19 cellular contexts compared by ENCODE assay signal in the genomic region with DNA sequence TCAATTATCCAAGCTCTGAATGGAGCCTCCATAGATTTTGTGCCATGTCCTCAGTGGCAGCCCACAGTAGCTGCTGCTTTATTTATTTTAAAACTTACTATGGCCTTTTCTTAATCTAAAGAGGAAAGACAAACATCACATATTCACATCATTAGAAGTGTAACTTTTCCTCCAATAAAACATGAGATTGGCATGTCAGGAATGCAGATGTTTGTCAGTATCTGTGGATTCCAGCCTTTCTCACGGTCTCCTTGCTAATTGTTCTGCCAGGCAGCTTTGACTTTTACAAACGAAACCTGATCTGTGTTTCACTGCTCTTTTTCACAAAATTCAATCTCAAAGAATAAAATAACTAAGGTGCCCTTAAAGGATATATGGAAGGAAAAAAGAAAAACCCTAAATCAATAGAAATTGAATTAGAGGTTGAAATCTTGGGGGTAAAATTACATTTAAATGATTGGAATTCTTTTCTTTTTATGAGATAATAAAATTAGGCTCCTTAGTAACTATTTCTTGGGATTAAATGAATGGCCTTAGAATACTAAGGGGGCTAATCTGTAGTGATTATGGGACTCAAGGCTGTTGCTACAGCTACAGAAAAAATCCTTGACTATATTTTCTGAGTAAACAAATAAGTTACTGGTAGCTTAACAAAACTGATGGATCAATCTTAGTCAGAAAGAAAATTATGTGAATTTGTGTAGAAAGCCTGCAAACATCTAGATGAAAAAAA.
DNase-seq lines count a peak whose midpoint lies in the region; ATAC-seq and TF ChIP-seq lines count a peak whose summit lies in the region.
"Had no signal": no experiment of that assay in that cellular context is flagged by ENCODE, and none has a peak within 500 bp of the region (broad histone marks: within the 10 kb centered on the region; RNA-seq: fewer than 3 reads in every experiment).

No MANE protein-coding gene starts in this region.

- peak overlapping the region; percentile 68 to 99 (median 95); a peak in 6 of 7 replicates for H3K27ac Mint-ChIP-seq in H9
- peak overlapping the region; percentile 97 for H3K27ac Mint-ChIP-seq in WTC11
- no peak overlapping the region for H3K27ac Mint-ChIP-seq in activated CD8-positive, alpha-beta T cell treated with anti-CD3 and anti-CD28 coated beads, Interleukin-2, amount 10 ng/mL, durations not matched to agents 7 days and 5 days
- H3K27ac Mint-ChIP-seq: activated B cell treated with CpG ODN at 0.5 μM for 24 hours had no signal

- H3K23ac ChIP-seq in H9 (ENCODE audit: insufficient read length, low read depth, low read length), result no peak overlapping the region

- H3F3A ChIP-seq in SK-N-SH (replicated peaks; ENCODE audit: insufficient read depth), result no peaks in the 10 kb centered on the region

- no peak overlapping the region for H2BK20ac ChIP-seq in H9 (ENCODE audit: low read depth, low read length, poor library complexity, severe bottlenecking)

- CTCF ChIA-PET in WTC11 (lab: Charles Lee), result no interaction called here
- CTCF ChIA-PET in SK-N-SH (lab: Yijun Ruan, JAX), result no interaction called here
- CTCF ChIA-PET in activated CD8-positive, alpha-beta T cell treated with anti-CD3 and anti-CD28 coated beads, Interleukin-2, amount 10 ng/mL, durations not matched to agents 7 days and 5 days (lab: Charles Lee), result no interaction called here

- H3K79me1 ChIP-seq in H9 (ENCODE audit: insufficient read depth, low read depth, low read length, poor library complexity, severe bottlenecking), result no peaks in the 10 kb centered on the region

- H3K4ac ChIP-seq in H9 (ENCODE audit: low read depth, low read length), result no peak overlapping the region

- no peak for TF ChIP-seq EP300 in SK-N-SH (IDR thresholded peaks at IDR 0.05; ENCODE audit: borderline replicate concordance in 1 of 2, low read depth in 1 of 2, low read length in 1 of 2)

- no peak overlapping the region for H3K56ac ChIP-seq in H9 (ENCODE audit: insufficient read length, low read depth, low read length)

- no CpG with 5 or more reads among the region's 2 CpGs for WGBS in H9 (ENCODE audit: extremely low coverage, insufficient read length, low lambda C conversion rate)
- WGBS in SK-N-SH (ENCODE audit: low lambda C conversion rate), result 11% methylated on average over 2 of the region's 2 CpGs

- H3T11ph ChIP-seq in H9 (ENCODE audit: low read length), result no peak overlapping the region

- H3K4me1 ChIP-seq in H9 (ENCODE audit: insufficient read depth, low read length) (peaks cover 10% of the 10 kb centered on the region), SK-N-SH (ENCODE audit: control insufficient read depth in 1 of 2, insufficient read depth in 2 of 2, low read depth in 1 of 2, low read length in 1 of 2) (no peaks in the 10 kb centered on the region)
- H3K4me1 ChIP-seq: tibial artery had no signal

- POLR2A ChIA-PET in WTC11 (lab: Charles Lee) (no interaction called here), SK-N-SH (lab: Yijun Ruan, JAX) (no interaction called here)
- POLR2A ChIA-PET in activated CD8-positive, alpha-beta T cell treated with anti-CD3 and anti-CD28 coated beads, Interleukin-2, amount 10 ng/mL, durations not matched to agents 7 days and 5 days (lab: Charles Lee), result no interaction called here

- no peaks in the 10 kb centered on the region for H3K27me3 ChIP-seq in H9 (ENCODE audit: insufficient read depth, low read length)
- no peaks in the 10 kb centered on the region; the same call in 1 of the 2 replicates for H3K27me3 ChIP-seq in SK-N-SH (ENCODE audit: insufficient read depth)
- H3K27me3 ChIP-seq: ovary, tibial artery had no signal

- no peak overlapping the region for H2BK12ac ChIP-seq in H9 (ENCODE audit: insufficient read length, low read depth, low read length)

- H3K36me3 ChIP-seq in SK-N-SH (replicated peaks in 1 of 2; ENCODE audit: control insufficient read depth in 1 of 2, insufficient read depth in 2 of 2, low read length in 1 of 2), result no peaks in the 10 kb centered on the region
- H3K36me3 ChIP-seq: ovary, tibial artery had no signal

- H2AFZ ChIP-seq in H9 (ENCODE audit: low read length) (no peak overlapping the region), SK-N-SH (ENCODE audit: low read depth) (no peak overlapping the region)

- no peak overlapping the region for H3K4me3 ChIP-seq in SK-N-SH (ENCODE audit: low read depth in 2 of 2, low read length in 1 of 2)
- H3K4me3 ChIP-seq: ovary, tibial artery had no signal

- no peaks in the 10 kb centered on the region for H3K9me2 ChIP-seq in SK-N-SH

- H3K4me3 Mint-ChIP-seq in H9, result no peak overlapping the region; a peak in 1 of 5 replicates
- no peak overlapping the region for H3K4me3 Mint-ChIP-seq in WTC11
- no peak overlapping the region for H3K4me3 Mint-ChIP-seq in activated CD8-positive, alpha-beta T cell treated with anti-CD3 and anti-CD28 coated beads, Interleukin-2, amount 10 ng/mL, durations not matched to agents 7 days and 5 days
- H3K4me3 Mint-ChIP-seq: activated B cell treated with CpG ODN at 0.5 μM for 24 hours; central memory CD8-positive, alpha-beta T cell had no signal

- H3K9me3 ChIP-seq in H9 (ENCODE audit: control insufficient read depth, low read depth, low read length), result no peaks in the 10 kb centered on the region
- H3K9me3 ChIP-seq in SK-N-SH, result no peaks in the 10 kb centered on the region
- H3K9me3 ChIP-seq: ovary, tibial artery had no signal

- H3K9me3 Mint-ChIP-seq in H9 (peaks cover 0 to 2% of the 10 kb centered on the region in 2 experiments; a peak in 2 of 5 replicates), WTC11 (peaks cover 9% of the 10 kb centered on the region)
- no peaks in the 10 kb centered on the region for H3K9me3 Mint-ChIP-seq in activated CD8-positive, alpha-beta T cell treated with anti-CD3 and anti-CD28 coated beads, Interleukin-2, amount 10 ng/mL, durations not matched to agents 7 days and 5 days (ENCODE audit: insufficient read depth)
- H3K9me3 Mint-ChIP-seq: central memory CD8-positive, alpha-beta T cell had no signal

- H3K79me2 ChIP-seq in H9 (ENCODE audit: insufficient read depth, low read length) (no peaks in the 10 kb centered on the region), SK-N-SH (ENCODE audit: insufficient read depth) (no peaks in the 10 kb centered on the region)

- no peaks in the 10 kb centered on the region for H4K20me1 ChIP-seq in H9 (ENCODE audit: control insufficient read depth, insufficient read depth, insufficient read length)
- no peaks in the 10 kb centered on the region for H4K20me1 ChIP-seq in SK-N-SH (ENCODE audit: insufficient read depth)

- peak overlapping the region; percentile 27 for H3K4me2 ChIP-seq in H9 (ENCODE audit: insufficient read depth, insufficient read length, low read length)
- no peak overlapping the region for H3K4me2 ChIP-seq in SK-N-SH

- no peaks in the 10 kb centered on the region for H3K23me2 ChIP-seq in H9 (ENCODE audit: insufficient read length, low read depth, low read length, poor library complexity, severe bottlenecking)

- H3K27me3 Mint-ChIP-seq in H9 (ENCODE audit: low read depth) (no peaks in the 10 kb centered on the region), WTC11 (ENCODE audit: low read depth) (peaks cover 13% of the 10 kb centered on the region)
- H3K27me3 Mint-ChIP-seq in activated CD8-positive, alpha-beta T cell treated with anti-CD3 and anti-CD28 coated beads, Interleukin-2, amount 10 ng/mL, durations not matched to agents 7 days and 5 days (ENCODE audit: low read depth), result no peaks in the 10 kb centered on the region
- H3K27me3 Mint-ChIP-seq: activated B cell treated with CpG ODN at 0.5 μM for 24 hours; central memory CD8-positive, alpha-beta T cell had no signal

- DNase-seq in A172 (ENCODE audit: low spot score), result peak; percentile 1
- DNase-seq in H9, result no peak
- DNase-seq in WTC11 (ENCODE audit: low spot score), result no peak
- peak; percentile 11 for DNase-seq in iPS-NIHi11 (ENCODE audit: low spot score)
- no peak for DNase-seq in SK-N-SH
- DNase-seq in activated CD8-positive, alpha-beta T cell treated with anti-CD3 and anti-CD28 coated beads, Interleukin-2, amount 10 ng/mL, durations not matched to agents 7 days and 5 days, result no peak
- DNase-seq: ACHN; activated B cell treated with CpG ODN at 0.5 μM for 24 hours; activated CD8-positive, alpha-beta memory T cell treated with anti-CD3 and anti-CD28 coated beads, Interleukin-2, amount 50 U/mL, for 4 hours; activated naive CD4-positive, alpha-beta T cell treated with anti-CD3 and anti-CD28 coated beads, Interleukin-2, amount 50 U/mL, for 16 hours; KG1; midbrain; NCI-H187; ovary; stimulated activated CD4-positive, alpha-beta T cell treated with anti-CD3 and anti-CD28 coated beads, Interleukin-12 subunit alpha, Interleukin-12 subunit beta, amount 100 ng/mL, for 4 hours; tibial artery had no signal

- H3K27ac ChIP-seq in H9 (ENCODE audit: insufficient read length, low read depth, low read length), result peak overlapping the region; percentile 67
- no peak overlapping the region for H3K27ac ChIP-seq in SK-N-SH (ENCODE audit: low read depth in 2 of 2, low read length in 1 of 2)
- H3K27ac ChIP-seq: ovary, tibial artery had no signal

- H3K18ac ChIP-seq in H9 (ENCODE audit: insufficient read length, low read depth, low read length), result peak overlapping the region; percentile 20

- H4K5ac ChIP-seq in H9 (ENCODE audit: insufficient read length, low read depth, low read length), result no peak overlapping the region

- ATAC-seq in WTC11, result peak; percentile 75
- ATAC-seq in GM19324 (IDR thresholded peaks at IDR 0.05; ENCODE audit: low FRiP score, unreplicated experiment), result no peak
- ATAC-seq in activated CD8-positive, alpha-beta T cell treated with anti-CD3 and anti-CD28 coated beads, Interleukin-2, amount 10 ng/mL, durations not matched to agents 7 days and 5 days, result no peak
- no peak for ATAC-seq in GM19467 (IDR thresholded peaks at IDR 0.05; ENCODE audit: unreplicated experiment)

- TF ChIP-seq RAD21 in SK-N-SH (IDR thresholded peaks at IDR 0.05; ENCODE audit: low read length), result no peak

- no peak overlapping the region for H3K14ac ChIP-seq in H9 (ENCODE audit: insufficient read depth, low read length)

- no peak overlapping the region for H4K8ac ChIP-seq in H9 (replicated peaks; ENCODE audit: insufficient read length, low read depth, low read length)

- no peak for TF ChIP-seq CTCF in H9 (conservative IDR thresholded peaks at IDR 0.05)
- no peak for TF ChIP-seq CTCF in WTC11 (IDR thresholded peaks at IDR 0.05)
- no peak for TF ChIP-seq CTCF in SK-N-SH (IDR thresholded peaks at IDR 0.05)

- no peak overlapping the region for H2AK5ac ChIP-seq in H9 (ENCODE audit: insufficient read length, low read length)

- H2BK120ac ChIP-seq in H9 (ENCODE audit: low read depth, low read length, poor library complexity, severe bottlenecking), result no peak overlapping the region

- peaks cover 4 to 10% (median 4%) of the 10 kb centered on the region in 3 experiments; a peak in 4 of 7 replicates for H3K36me3 Mint-ChIP-seq in H9 (ENCODE audit: insufficient read depth in 1 of 3, low read depth in 3 of 3)
- peaks cover 8% of the 10 kb centered on the region for H3K36me3 Mint-ChIP-seq in WTC11
- H3K36me3 Mint-ChIP-seq in activated CD8-positive, alpha-beta T cell treated with anti-CD3 and anti-CD28 coated beads, Interleukin-2, amount 10 ng/mL, durations not matched to agents 7 days and 5 days (ENCODE audit: low read depth), result no peaks in the 10 kb centered on the region

- H2BK5ac ChIP-seq in H9 (ENCODE audit: insufficient read length, low read length), result no peak overlapping the region

- no peak overlapping the region for H2BK15ac ChIP-seq in H9 (ENCODE audit: low read depth, low read length)

- peaks cover 28 to 31% of the 10 kb centered on the region in 2 experiments for H3K4me1 Mint-ChIP-seq in H9
- peaks cover 26% of the 10 kb centered on the region for H3K4me1 Mint-ChIP-seq in WTC11
- H3K4me1 Mint-ChIP-seq in activated CD8-positive, alpha-beta T cell treated with anti-CD3 and anti-CD28 coated beads, Interleukin-2, amount 10 ng/mL, durations not matched to agents 7 days and 5 days (ENCODE audit: low read depth), result no peaks in the 10 kb centered on the region
- H3K4me1 Mint-ChIP-seq: activated B cell treated with CpG ODN at 0.5 μM for 24 hours; central memory CD8-positive, alpha-beta T cell had no signal

- H3K9ac ChIP-seq in H9 (ENCODE audit: extremely low read depth, insufficient read length, low read length) (no peak overlapping the region), SK-N-SH (no peak overlapping the region)

- H4K91ac ChIP-seq in H9 (ENCODE audit: insufficient read length, low read depth, low read length), result no peak overlapping the region

Comparison
In these comparisons a context has a peak if more than half of its experiments do, and no peak if none do; other contexts are left out.
1. DNase-seq: peak in A172 (single experiment) and iPS-NIHi11 (single experiment); none in H9 (single experiment), WTC11 (single experiment), SK-N-SH (single experiment) and activated CD8-positive, alpha-beta T cell treated with anti-CD3 and anti-CD28 coated beads, Interleukin-2, amount 10 ng/mL, durations not matched to agents 7 days and 5 days (single experiment).